In the genomic region with DNA sequence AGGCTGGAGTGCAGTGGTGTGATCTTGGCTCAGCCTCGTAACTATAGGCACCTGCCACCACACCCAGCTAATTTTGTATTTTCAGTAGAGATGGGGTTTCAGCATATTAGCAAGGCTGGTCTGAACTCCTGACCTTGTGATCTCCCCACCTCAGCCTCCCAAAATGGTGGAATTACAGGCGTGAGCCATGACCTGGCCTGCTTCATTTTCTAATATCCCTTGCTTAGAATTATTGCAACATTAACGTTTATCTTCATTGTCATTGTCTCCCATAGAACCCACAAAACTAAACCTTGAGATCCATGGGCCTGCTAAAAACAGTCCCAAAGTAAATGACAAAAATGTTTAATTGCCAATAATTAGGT, we compare ENCODE assay signal across 9 cellular contexts. TPM values are rescaled to one million over a fixed set of nuclear protein-coding genes. Genes with fewer than 3 reads are reported as not detected.
DNase-seq lines count a peak whose midpoint lies in the region; ATAC-seq, FAIRE-seq and TF ChIP-seq lines count a peak whose summit lies in the region.
"Had no signal": no experiment of that assay in that cellular context is flagged by ENCODE, and none has a peak within 500 bp of the region (broad histone marks: within the 10 kb centered on the region; RNA-seq: fewer than 3 reads in every experiment).

No MANE protein-coding gene starts in this region.

- H4K5ac ChIP-seq in H1 (ENCODE audit: insufficient read length, low read depth, low read length), result no peak overlapping the region

- POLR2A ChIA-PET in OCI-LY7 (lab: Charles Lee) (interaction anchor here (0.7 to 1.6 kb wide), 3 partner anchors 14 to 86 kb away, joined by 3 to 5 read pairs (median 4); no protein-coding TSS in a partner anchor), H1 (lab: Charles Lee; ENCODE audit: partially characterized antibody) (interaction anchor here (0.6 to 27.5 kb wide), 26 partner anchors 9 to 216 kb away, joined by 3 to 1482 read pairs (median 10); partner anchors contain the start of genes CGAS, EEF1A1, MTO1 and SLC17A5)

- H3K4me1 ChIP-seq in OCI-LY7 (ENCODE audit: insufficient read depth, low read length, poor library complexity, severe bottlenecking), result peaks cover 35% of the 10 kb centered on the region
- H3K4me1 ChIP-seq in H1 (replicated peaks in 1 of 4; ENCODE audit: control insufficient read depth in 3 of 4, insufficient read depth in 4 of 4, low read length in 3 of 4), result peaks cover 0 to 3% (median 3%) of the 10 kb centered on the region in 4 experiments; a peak in 4 of 7 replicates
- peaks cover 36 to 56% (median 45%) of the 10 kb centered on the region in 4 donors for H3K4me1 ChIP-seq in stomach
- peaks cover 0 to 48% (median 30%) of the 10 kb centered on the region in 12 donors for H3K4me1 ChIP-seq in heart left ventricle

- H3K56ac ChIP-seq in H1 (replicated peaks; ENCODE audit: insufficient read length, low read depth, low read length), result no peak overlapping the region

- no peak overlapping the region for H2AFZ ChIP-seq in OCI-LY7 (ENCODE audit: low read length)
- no peak overlapping the region for H2AFZ ChIP-seq in H1 (ENCODE audit: low read length)

- H2BK20ac ChIP-seq in H1 (ENCODE audit: low read length), result no peak overlapping the region

- no TSS peak for BruUV-seq in OCI-LY7 (replicated peaks; lab: Mats Ljungman, UMichigan)

- no peak overlapping the region for H3K18ac ChIP-seq in H1 (ENCODE audit: extremely low read depth, low read length)

- H4K20me1 ChIP-seq in OCI-LY7 (ENCODE audit: insufficient read depth, low read length), result peaks cover 23% of the 10 kb centered on the region
- peaks cover 0 to 6% of the 10 kb centered on the region in 2 experiments for H4K20me1 ChIP-seq in H1 (replicated peaks in 1 of 2; ENCODE audit: control insufficient read depth in 1 of 2, insufficient read depth in 2 of 2, low read length in 2 of 2)

- H3K27ac ChIP-seq in OCI-LY7 (ENCODE audit: low read depth, low read length, poor library complexity, severe bottlenecking), result peak overlapping the region; percentile 64
- H3K27ac ChIP-seq in H1 (ENCODE audit: low read depth, low read length), result no peak overlapping the region
- peak overlapping the region in 3 of 5 donors; percentile 18 to 74 (median 54) for H3K27ac ChIP-seq in stomach
- H3K27ac ChIP-seq in heart left ventricle, result peak overlapping the region in 1 of 12 donors; percentile 25

- no peak overlapping the region for H3K4ac ChIP-seq in H1 (replicated peaks; ENCODE audit: insufficient read length, low read depth, low read length)

- no peak for DNase-seq in activated naive CD4-positive, alpha-beta T cell treated with anti-CD3 and anti-CD28 coated beads, Interleukin-2, amount 10 ng/mL, durations not matched to agents 7 days and 5 days
- DNase-seq in activated naive CD4-positive, alpha-beta T cell treated with anti-CD3 and anti-CD28 coated beads, Interleukin-2, amount 50 U/mL, for 16 hours, result no peak
- no peak for DNase-seq in OCI-LY7 (ENCODE audit: low spot score)
- no peak for DNase-seq in H1 (ENCODE audit: low read depth in 1 of 2, low spot score in 2 of 2)
- no peak for DNase-seq in stomach
- no peak for DNase-seq in amniotic stem cell (lab: John Stamatoyannopoulos, UW)
- no peak for DNase-seq in heart left ventricle
- DNase-seq: NCI-H1694 had no signal

- no peak overlapping the region for H3K4me3 Mint-ChIP-seq in activated naive CD4-positive, alpha-beta T cell treated with anti-CD3 and anti-CD28 coated beads, Interleukin-2, amount 10 ng/mL, durations not matched to agents 7 days and 5 days

- H2BK12ac ChIP-seq in H1 (ENCODE audit: low read depth, low read length), result no peak overlapping the region

- H3K79me2 ChIP-seq in OCI-LY7 (ENCODE audit: insufficient read depth, low read depth, low read length) (peaks cover 21% of the 10 kb centered on the region; the same call in 1 of the 2 replicates), H1 (ENCODE audit: control insufficient read depth in 1 of 2, insufficient read depth in 2 of 2, low read length in 2 of 2) (peaks cover 0 to 23% of the 10 kb centered on the region in 2 experiments; a peak in 3 of 4 replicates)

- no peaks in the 10 kb centered on the region for H3K79me1 ChIP-seq in H1 (ENCODE audit: low read depth, low read length)

- no peak overlapping the region for H2BK15ac ChIP-seq in H1 (ENCODE audit: low read length)

- peaks cover 2% of the 10 kb centered on the region; the same call in 1 of the 2 replicates for H3K23me2 ChIP-seq in H1 (ENCODE audit: low read depth, low read length)

- H3K36me3 ChIP-seq in OCI-LY7 (ENCODE audit: insufficient read depth, low read length), result peaks cover 69% of the 10 kb centered on the region
- H3K36me3 ChIP-seq in H1 (ENCODE audit: control insufficient read depth in 2 of 4, insufficient read depth in 4 of 4, low read length in 3 of 4), result peaks cover 34 to 45% (median 42%) of the 10 kb centered on the region in 4 experiments
- peaks cover 32 to 60% (median 53%) of the 10 kb centered on the region in 4 donors for H3K36me3 ChIP-seq in stomach
- H3K36me3 ChIP-seq in heart left ventricle, result peaks cover 0 to 64% (median 51%) of the 10 kb centered on the region in 9 donors

- no peak for ATAC-seq in HG03439 (IDR thresholded peaks at IDR 0.05; ENCODE audit: unreplicated experiment)
- ATAC-seq in heart left ventricle, result no peak

- H3K4me2 ChIP-seq in OCI-LY7 (ENCODE audit: low read length), result peak overlapping the region; percentile 77
- no peak overlapping the region for H3K4me2 ChIP-seq in H1 (ENCODE audit: insufficient read depth in 1 of 2, low read depth in 2 of 2, low read length in 2 of 2)

- H3K14ac ChIP-seq in H1 (ENCODE audit: insufficient read length), result no peak overlapping the region

- H2BK5ac ChIP-seq in H1 (ENCODE audit: low read depth, low read length), result no peak overlapping the region

- peak overlapping the region; percentile 86 for H3K27ac Mint-ChIP-seq in activated naive CD4-positive, alpha-beta T cell treated with anti-CD3 and anti-CD28 coated beads, Interleukin-2, amount 10 ng/mL, durations not matched to agents 7 days and 5 days

- TF ChIP-seq CTCF in OCI-LY7 (conservative IDR thresholded peaks at IDR 0.05; ENCODE audit: low read length) (no peak), H1 (IDR thresholded peaks at IDR 0.05; ENCODE audit: control extremely low read depth in 1 of 3, insufficient read depth in 1 of 3, low read depth in 1 of 3, low read length in 3 of 3) (no peak), stomach (IDR thresholded peaks at IDR 0.05) (no peak), heart left ventricle (IDR thresholded peaks at IDR 0.05) (no peak)

- no peaks in the 10 kb centered on the region for H3K9me2 ChIP-seq in OCI-LY7 (ENCODE audit: insufficient read depth, low read length)

- H3K27me3 ChIP-seq in H1 (replicated peaks in 1 of 4; ENCODE audit: control insufficient read depth in 3 of 4, extremely low read depth in 1 of 4, insufficient read depth in 3 of 4, low read length in 3 of 4) (no peaks in the 10 kb centered on the region), stomach (no peaks in the 10 kb centered on the region), heart left ventricle (no peaks in the 10 kb centered on the region)

- H3K23ac ChIP-seq in H1 (ENCODE audit: insufficient read length), result no peak overlapping the region

- FAIRE-seq in H1 (lab: Jason Lieb, UNC), result no peak

- H4K91ac ChIP-seq in H1 (replicated peaks; ENCODE audit: insufficient read length, low read length), result no peak overlapping the region

- no peaks in the 10 kb centered on the region for H3K9me3 ChIP-seq in OCI-LY7 (ENCODE audit: low read length)
- H3K9me3 ChIP-seq in H1 (ENCODE audit: insufficient read depth in 2 of 2, low read depth in 1 of 2, low read length in 1 of 2), result no peaks in the 10 kb centered on the region
- H3K9me3 ChIP-seq in stomach, result no peaks in the 10 kb centered on the region
- H3K9me3 ChIP-seq in heart left ventricle, result no peaks in the 10 kb centered on the region

- no peak overlapping the region for H2BK120ac ChIP-seq in H1 (replicated peaks; ENCODE audit: low read depth, low read length)

- peaks cover 46% of the 10 kb centered on the region for H3K4me1 Mint-ChIP-seq in activated naive CD4-positive, alpha-beta T cell treated with anti-CD3 and anti-CD28 coated beads, Interleukin-2, amount 10 ng/mL, durations not matched to agents 7 days and 5 days

- no peak overlapping the region for H3K9ac ChIP-seq in H1 (replicated peaks in 1 of 4; ENCODE audit: extremely low read depth in 1 of 4, low read depth in 3 of 4, low read length in 3 of 4)

- 25% methylated on average over 3 of the region's 3 CpGs; no CpG with 5 or more reads in 1 of the 2 experiments for WGBS in H1 (ENCODE audit: extremely low coverage in 1 of 2, insufficient coverage in 1 of 2, insufficient read length in 1 of 2, insufficient replicate concordance in 2 of 2, low coverage in 1 of 2, low lambda C conversion rate in 2 of 2, missing lambda C conversion rate in 1 of 2), 2 experiments
- 35 to 50% (median 46%) methylated on average over 3 of the region's 3 CpGs for WGBS in stomach, 5 donors
- 64 to 73% (median 70%) methylated on average over 3 of the region's 3 CpGs for WGBS in heart left ventricle, 4 donors

- intact Hi-C loops in OCI-LY7 (cut with micrococcal nuclease; ENCODE audit: unreplicated experiment) (loop anchor here (2.0 kb wide), 1 partner anchor 96 kb away; no protein-coding TSS in a partner anchor), stomach (cut with DNase I; ENCODE audit: low total_unique reads) (loop anchor here (5.0 kb wide), 1 partner anchor 98 kb away; no protein-coding TSS in a partner anchor), heart left ventricle (cut with DNase I) (loop anchor here (1.0 to 10.0 kb wide), 5 partner anchors 96 to 220 kb away; no protein-coding TSS in a partner anchor)

- H3K36me3 Mint-ChIP-seq in activated naive CD4-positive, alpha-beta T cell treated with anti-CD3 and anti-CD28 coated beads, Interleukin-2, amount 10 ng/mL, durations not matched to agents 7 days and 5 days, result peaks cover 51% of the 10 kb centered on the region

- TF ChIP-seq POLR2A in H1 (IDR thresholded peaks at IDR 0.05; ENCODE audit: control extremely low read depth in 1 of 2, low read depth in 2 of 2, low read length in 2 of 2), result no peak; a peak in 1 of 3 replicates
- TF ChIP-seq POLR2A in stomach (IDR thresholded peaks at IDR 0.05), result no peak
- no peak for TF ChIP-seq POLR2A in heart left ventricle (IDR thresholded peaks at IDR 0.05)

- H2AK5ac ChIP-seq in H1 (ENCODE audit: low read depth, low read length), result no peak overlapping the region

- H3K4me3 ChIP-seq in OCI-LY7 (ENCODE audit: low read depth, low read length, poor library complexity, severe bottlenecking) (no peak overlapping the region), H1 (ENCODE audit: extremely low read depth in 1 of 4, insufficient read depth in 2 of 4, low read depth in 3 of 4, low read length in 4 of 4) (no peak overlapping the region), stomach (no peak overlapping the region), heart left ventricle (no peak overlapping the region)

- CTCF ChIA-PET in activated naive CD4-positive, alpha-beta T cell treated with anti-CD3 and anti-CD28 coated beads, Interleukin-2, amount 10 ng/mL, durations not matched to agents 7 days and 5 days (lab: Charles Lee), result interaction anchor here (1.1 to 3.5 kb wide), 5 partner anchors 63 to 219 kb away, joined by 3 to 41 read pairs (median 4); partner anchors contain the start of gene CGAS
- CTCF ChIA-PET in OCI-LY7 (lab: Charles Lee; ENCODE audit: unreplicated experiment) (no interaction called here), H1 (lab: Charles Lee; ENCODE audit: partially characterized antibody) (interaction anchor here (1.0 to 4.5 kb wide), 4 partner anchors 11 to 97 kb away, joined by 3 to 35 read pairs (median 6); no protein-coding TSS in a partner anchor)

- TF ChIP-seq EP300 in H1 (IDR thresholded peaks at IDR 0.05; ENCODE audit: borderline replicate concordance in 1 of 2, low read depth in 2 of 2, low read length in 2 of 2) (no peak), stomach (IDR thresholded peaks at IDR 0.05) (no peak)

- no peak overlapping the region for H4K8ac ChIP-seq in H1 (ENCODE audit: extremely low read depth, insufficient read depth, low read length)

- TF ChIP-seq RAD21 in H1 (IDR thresholded peaks at IDR 0.05 in 1 of 2, conservative IDR thresholded peaks at IDR 0.05 in 1 of 2; ENCODE audit: low read depth in 2 of 2, low read length in 2 of 2), result no peak

- no peaks in the 10 kb centered on the region for H3K9me3 Mint-ChIP-seq in activated naive CD4-positive, alpha-beta T cell treated with anti-CD3 and anti-CD28 coated beads, Interleukin-2, amount 10 ng/mL, durations not matched to agents 7 days and 5 days

- H3K27me3 Mint-ChIP-seq in activated naive CD4-positive, alpha-beta T cell treated with anti-CD3 and anti-CD28 coated beads, Interleukin-2, amount 10 ng/mL, durations not matched to agents 7 days and 5 days, result no peaks in the 10 kb centered on the region

RNA-seq across cellular contexts. Expression of gene EEF1A1, which starts 6.1 kb away (rescaled TPM):
- total RNA-seq in OCI-LY7 (2014; rRNA removed; shearing (Covaris generic)), result 8,152 and 8,173 TPM in 2 replicates
- total RNA-seq in OCI-LY7 (2022) (8,197 and 8,593 TPM in 2 replicates), stomach (over 10,000 TPM in 1 of 5 donors, 1,000 to 10,000 TPM in 4; 3,004 to 19,399 (median 6,187) TPM), heart left ventricle (1,000 to 10,000 TPM in 8 of 9 donors, 100 to 1,000 TPM in 1; 975 to 3,337 (median 1,528) TPM)
- total RNA-seq in H1 (2021; fragmentation: NEBNext Ultra II Directional; extraction: Animal tissue kit (Norgen Biotek cat#: 25700)), result 13,468 and 13,823 TPM in 2 replicates
- polyA plus RNA-seq in H1 (2011; rRNA removed) (10,552 and 13,927 TPM in 2 replicates), stomach (over 10,000 TPM in 2 of 3 donors, 1,000 to 10,000 TPM in 1; 8,307 to 12,295 (median 10,016) TPM), heart left ventricle (1,000 to 10,000 TPM in 1 of 2 donors, 100 to 1,000 TPM in 1; 743 to 4,205 TPM)
- polyA plus RNA-seq in H1 (2011; cell fraction: cytosol; rRNA removed), result 16,498 TPM
- polyA plus RNA-seq in H1 (2011; cell fraction: nucleus; rRNA removed), result 10,268 TPM
- polyA plus RNA-seq in H1 (2012, experiment 1 of 2), result 14,752 to 19,552 TPM (median 16,169 TPM) in 4 replicates
- 2,073 TPM for polyA plus RNA-seq in H1 (2012, experiment 2 of 2)
- 13,042 TPM for polyA plus RNA-seq in H1 (2013, experiment 1 of 2)
- 13,003 TPM for polyA plus RNA-seq in H1 (2013, experiment 2 of 2)
- polyA minus RNA-seq in H1 (2011; rRNA and poly(A)+ RNA removed), result 13,556 and 16,300 TPM in 2 replicates
- 5,618 TPM for polyA minus RNA-seq in H1 (2011; cell fraction: cytosol; rRNA and poly(A)+ RNA removed)
- polyA minus RNA-seq in H1 (2011; cell fraction: nucleus; rRNA and poly(A)+ RNA removed), result 6,584 TPM

RNA-seq across cellular contexts. Expression of gene MTO1, which starts 53.2 kb away (rescaled TPM):
- 44.0 and 63.8 TPM in 2 replicates for total RNA-seq in OCI-LY7 (2014; rRNA removed; shearing (Covaris generic))
- total RNA-seq in OCI-LY7 (2022) (72.5 and 90.3 TPM in 2 replicates), stomach (10 to 100 TPM in 4 of 5 donors, 1 to 10 TPM in 1; 3.2 to 53.7 (median 19.1) TPM), heart left ventricle (10 to 100 TPM; 18.8 to 32.2 (median 23.7) TPM)
- 29.3 and 31.6 TPM in 2 replicates for total RNA-seq in H1 (2021; fragmentation: NEBNext Ultra II Directional; extraction: Animal tissue kit (Norgen Biotek cat#: 25700))
- polyA plus RNA-seq in H1 (2011; rRNA removed) (17.4 and 20.9 TPM in 2 replicates), stomach (10 to 100 TPM in 1 of 3 donors, 1 to 10 TPM in 2; 7.8 to 11.6 (median 8.9) TPM), heart left ventricle (10 to 100 TPM in 1 of 2 donors, 1 to 10 TPM in 1; 8.6 to 19.4 TPM)
- 40.6 TPM for polyA plus RNA-seq in H1 (2011; cell fraction: cytosol; rRNA removed)
- polyA plus RNA-seq in H1 (2011; cell fraction: nucleus; rRNA removed), result 29.8 TPM
- 19.3 to 26.1 TPM (median 22.1 TPM) in 4 replicates for polyA plus RNA-seq in H1 (2012, experiment 1 of 2)
- polyA plus RNA-seq in H1 (2012, experiment 2 of 2), result 1.7 TPM
- 17.3 TPM for polyA plus RNA-seq in H1 (2013, experiment 1 of 2)
- 15.8 TPM for polyA plus RNA-seq in H1 (2013, experiment 2 of 2)
- polyA minus RNA-seq in H1 (2011; rRNA and poly(A)+ RNA removed), result 40.7 and 41.1 TPM in 2 replicates
- polyA minus RNA-seq in H1 (2011; cell fraction: cytosol; rRNA and poly(A)+ RNA removed), result 19.4 TPM
- polyA minus RNA-seq in H1 (2011; cell fraction: nucleus; rRNA and poly(A)+ RNA removed), result 40.2 TPM
